ENCODE assay signal across 17 cellular contexts in the genomic region with DNA sequence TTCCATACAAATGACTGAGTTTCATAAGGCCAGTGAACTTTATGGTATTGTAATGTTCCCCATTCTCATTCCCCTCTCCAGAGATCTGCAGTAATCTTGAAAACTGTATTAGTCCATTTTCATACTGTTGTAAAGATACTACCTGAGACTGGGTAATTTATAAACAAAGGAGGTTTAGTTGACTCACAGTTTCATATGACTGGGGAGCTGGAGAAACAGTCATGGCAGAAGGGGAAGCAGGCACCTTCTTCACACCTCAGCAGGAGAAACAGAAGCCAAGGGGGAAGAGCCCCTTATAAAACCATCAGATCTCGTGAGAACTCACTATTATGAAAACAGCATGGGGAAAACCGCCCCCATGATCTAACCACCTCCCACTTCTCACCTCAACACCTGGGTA.
"Had no signal": no experiment of that assay in that cellular context is flagged by ENCODE, and none has a peak within 500 bp of the region (broad histone marks: within the 10 kb centered on the region; RNA-seq: fewer than 3 reads in every experiment).

No MANE protein-coding gene starts in this region.

- H3K27me3 Mint-ChIP-seq: activated CD4-positive, alpha-beta memory T cell treated with anti-CD3 and anti-CD28 coated beads, Interleukin-2, amount 10 ng/mL, durations not matched to agents 7 days and 5 days; brain had no signal

- H3K4me3 Mint-ChIP-seq: activated CD4-positive, alpha-beta memory T cell treated with anti-CD3 and anti-CD28 coated beads, Interleukin-2, amount 10 ng/mL, durations not matched to agents 7 days and 5 days; activated CD8-positive, alpha-beta memory T cell treated with anti-CD3 and anti-CD28 coated beads, Interleukin-2, amount 10 ng/mL, durations not matched to agents 7 days and 5 days; activated naive CD8-positive, alpha-beta T cell treated with anti-CD3 and anti-CD28 coated beads, Interleukin-2, amount 50 U/mL, for 24 hours; brain; natural killer cell treated with Interleukin-12 subunit alpha and Interleukin-12 subunit beta and Interleukin-15 and Interleukin-18, amount 100 ng/mL, for 72 hours; stimulated activated effector memory CD8-positive, alpha-beta T cell treated with anti-CD3 and anti-CD28 coated beads, Interleukin-12 subunit alpha, Interleukin-12 subunit beta, amount 100 ng/mL, for 72 hours; WTC11 had no signal

- H3K27me3 ChIP-seq: neutrophil, sigmoid colon had no signal

- H3K4me1 Mint-ChIP-seq: activated CD4-positive, alpha-beta memory T cell treated with anti-CD3 and anti-CD28 coated beads, Interleukin-2, amount 10 ng/mL, durations not matched to agents 7 days and 5 days; activated CD8-positive, alpha-beta memory T cell treated with anti-CD3 and anti-CD28 coated beads, Interleukin-2, amount 10 ng/mL, durations not matched to agents 7 days and 5 days; WTC11 had no signal

- DNase-seq: activated CD4-positive, alpha-beta memory T cell treated with anti-CD3 and anti-CD28 coated beads, Interleukin-2, amount 10 ng/mL, durations not matched to agents 7 days and 5 days; activated CD4-positive, alpha-beta T cell treated with anti-CD3 and anti-CD28 coated beads for 4 hours; activated CD8-positive, alpha-beta memory T cell treated with anti-CD3 and anti-CD28 coated beads, Interleukin-2, amount 10 ng/mL, durations not matched to agents 7 days and 5 days; activated naive CD4-positive, alpha-beta T cell treated with Interleukin-2 at 50 U/mL for 16 hours; activated naive CD8-positive, alpha-beta T cell treated with anti-CD3 and anti-CD28 coated beads, Interleukin-2, amount 50 U/mL, for 24 hours; anterior cingulate cortex; central memory CD4-positive, alpha-beta T cell; left cardiac atrium; lower lobe of right lung; sigmoid colon; stimulated activated CD4-positive, alpha-beta T cell treated with anti-CD3 and anti-CD28 coated beads, Interleukin-4, amount 100 ng/mL, for 24 hours had no signal

- H3K27ac Mint-ChIP-seq: activated CD4-positive, alpha-beta memory T cell treated with anti-CD3 and anti-CD28 coated beads, Interleukin-2, amount 10 ng/mL, durations not matched to agents 7 days and 5 days; activated CD8-positive, alpha-beta memory T cell treated with anti-CD3 and anti-CD28 coated beads, Interleukin-2, amount 10 ng/mL, durations not matched to agents 7 days and 5 days; activated naive CD8-positive, alpha-beta T cell treated with anti-CD3 and anti-CD28 coated beads, Interleukin-2, amount 50 U/mL, for 24 hours; natural killer cell treated with Interleukin-12 subunit alpha and Interleukin-12 subunit beta and Interleukin-15 and Interleukin-18, amount 100 ng/mL, for 72 hours; stimulated activated effector memory CD8-positive, alpha-beta T cell treated with anti-CD3 and anti-CD28 coated beads, Interleukin-12 subunit alpha, Interleukin-12 subunit beta, amount 100 ng/mL, for 72 hours; WTC11 had no signal

- H3K4me3 ChIP-seq: lower lobe of right lung, sigmoid colon had no signal

- H3K27ac ChIP-seq: lower lobe of right lung, neutrophil, parathyroid adenoma, sigmoid colon had no signal

- ATAC-seq: activated CD8-positive, alpha-beta memory T cell treated with anti-CD3 and anti-CD28 coated beads, Interleukin-2, amount 10 ng/mL, durations not matched to agents 7 days and 5 days; activated naive CD8-positive, alpha-beta T cell treated with anti-CD3 and anti-CD28 coated beads, Interleukin-2, amount 50 U/mL, for 24 hours; lower lobe of right lung; natural killer cell treated with Interleukin-12 subunit alpha and Interleukin-12 subunit beta and Interleukin-15 and Interleukin-18, amount 100 ng/mL, for 72 hours; stimulated activated effector memory CD8-positive, alpha-beta T cell treated with anti-CD3 and anti-CD28 coated beads, Interleukin-12 subunit alpha, Interleukin-12 subunit beta, amount 100 ng/mL, for 72 hours; WTC11 had no signal

- H3K9me3 Mint-ChIP-seq: natural killer cell treated with Interleukin-12 subunit alpha and Interleukin-12 subunit beta and Interleukin-15 and Interleukin-18, amount 100 ng/mL, for 72 hours; stimulated activated effector memory CD8-positive, alpha-beta T cell treated with anti-CD3 and anti-CD28 coated beads, Interleukin-12 subunit alpha, Interleukin-12 subunit beta, amount 100 ng/mL, for 72 hours had no signal

- H3K9me3 ChIP-seq: lower lobe of right lung, neutrophil, sigmoid colon had no signal

- H3K4me1 ChIP-seq: lower lobe of right lung, parathyroid adenoma, sigmoid colon had no signal

- H3K36me3 ChIP-seq: lower lobe of right lung, neutrophil, sigmoid colon had no signal

- H3K36me3 Mint-ChIP-seq: activated CD8-positive, alpha-beta memory T cell treated with anti-CD3 and anti-CD28 coated beads, Interleukin-2, amount 10 ng/mL, durations not matched to agents 7 days and 5 days; stimulated activated effector memory CD8-positive, alpha-beta T cell treated with anti-CD3 and anti-CD28 coated beads, Interleukin-12 subunit alpha, Interleukin-12 subunit beta, amount 100 ng/mL, for 72 hours; WTC11 had no signal
